ENCODE assay signal across 9 cellular contexts in genomic region chr5:55821731-55822512, GRCh38. TPM values are rescaled to one million over a fixed set of nuclear protein-coding genes. Genes with fewer than 3 reads are reported as not detected.
A peak's percentile ranks its signal among the peaks of the same experiment; 100 is the strongest.
DNase-seq lines count a peak whose midpoint lies in the region; ATAC-seq lines count a peak whose summit lies in the region.
"Had no signal": no experiment of that assay in that cellular context is flagged by ENCODE, and none has a peak within 500 bp of the region (broad histone marks: within the 10 kb centered on the region; RNA-seq: fewer than 3 reads in every experiment).

No MANE protein-coding gene starts in this region.

- H3K27me3 Mint-ChIP-seq in activated T-helper 1 cell treated with anti-CD3 and anti-CD28 coated beads, Interleukin-12 subunit alpha, Interleukin-12 subunit beta, Interleukin-2, Interleukin-4 antibody, amounts not matched to agents 30 ng/mL and 10 ng/mL and 1 ng/mL, durations not matched to agents 14 hours and 24 hours and 36 hours (ENCODE audit: insufficient read depth) = peaks cover 47% of the 10 kb centered on the region
- peaks cover 4 to 30% (median 9%) of the 10 kb centered on the region in 3 donors for H3K27me3 Mint-ChIP-seq in immature natural killer cell (ENCODE audit: low read depth in 3 of 3)

- H3K4me1 Mint-ChIP-seq in activated T-helper 1 cell treated with anti-CD3 and anti-CD28 coated beads, Interleukin-12 subunit alpha, Interleukin-12 subunit beta, Interleukin-2, Interleukin-4 antibody, amounts not matched to agents 30 ng/mL and 10 ng/mL and 1 ng/mL, durations not matched to agents 14 hours and 24 hours and 36 hours (ENCODE audit: low read depth) = peaks cover 12% of the 10 kb centered on the region
- peaks cover 2 to 5% of the 10 kb centered on the region in 2 donors for H3K4me1 Mint-ChIP-seq in immature natural killer cell

- H3K36me3 Mint-ChIP-seq in activated T-helper 1 cell treated with anti-CD3 and anti-CD28 coated beads, Interleukin-12 subunit alpha, Interleukin-12 subunit beta, Interleukin-2, Interleukin-4 antibody, amounts not matched to agents 30 ng/mL and 10 ng/mL and 1 ng/mL, durations not matched to agents 14 hours and 24 hours and 36 hours (ENCODE audit: low read depth) = no peaks in the 10 kb centered on the region
- H3K36me3 Mint-ChIP-seq in immature natural killer cell = no peaks in the 10 kb centered on the region

- peak overlapping the region; percentile 39 for H3K4me3 ChIP-seq in rectal smooth muscle tissue (ENCODE audit: low read length)
- H3K4me3 ChIP-seq in HAP-1 = no peak overlapping the region

- H3K27ac ChIP-seq in rectal smooth muscle tissue (ENCODE audit: low read depth, low read length) = no peak overlapping the region

- DNase-seq in ELF-1 (ENCODE audit: low read depth, low spot score) (peak; percentile 39), germinal center (ENCODE audit: low spot score) (peak; percentile 3), HAP-1 (ENCODE audit: low spot score in 2 of 2) (no peak), immature natural killer cell (no peak)
- peak; percentile 4 for DNase-seq in activated T-helper 1 cell treated with anti-CD3 and anti-CD28 coated beads, Interleukin-12 subunit alpha, Interleukin-12 subunit beta, Interleukin-2, Interleukin-4 antibody, amounts not matched to agents 30 ng/mL and 10 ng/mL and 1 ng/mL, durations not matched to agents 14 hours and 24 hours and 36 hours (ENCODE audit: low spot score)
- DNase-seq in activated CD8-positive, alpha-beta memory T cell treated with anti-CD3 and anti-CD28 coated beads, Interleukin-2, amount 50 U/mL, for 48 hours = no peak
- DNase-seq: NCI-H1105 treated with DMSO at 0.1 percent for 48 hours had no signal

- H3K4me3 Mint-ChIP-seq in activated T-helper 1 cell treated with anti-CD3 and anti-CD28 coated beads, Interleukin-12 subunit alpha, Interleukin-12 subunit beta, Interleukin-2, Interleukin-4 antibody, amounts not matched to agents 30 ng/mL and 10 ng/mL and 1 ng/mL, durations not matched to agents 14 hours and 24 hours and 36 hours = peak overlapping the region; percentile 31
- peak overlapping the region in 2 of 5 donors; percentile 8 to 41 for H3K4me3 Mint-ChIP-seq in immature natural killer cell

- H3K9me3 ChIP-seq in HAP-1 = no peaks in the 10 kb centered on the region

- no peaks in the 10 kb centered on the region for H3K9me3 Mint-ChIP-seq in activated T-helper 1 cell treated with anti-CD3 and anti-CD28 coated beads, Interleukin-12 subunit alpha, Interleukin-12 subunit beta, Interleukin-2, Interleukin-4 antibody, amounts not matched to agents 30 ng/mL and 10 ng/mL and 1 ng/mL, durations not matched to agents 14 hours and 24 hours and 36 hours
- H3K9me3 Mint-ChIP-seq in immature natural killer cell = peaks cover 0 to 3% (median 0%) of the 10 kb centered on the region in 6 donors

- H3K36me3 ChIP-seq in rectal smooth muscle tissue (ENCODE audit: control insufficient read depth, insufficient read depth, low read length) (no peaks in the 10 kb centered on the region), HAP-1 (replicated peaks) (no peaks in the 10 kb centered on the region)

- ATAC-seq in GM18520 (IDR thresholded peaks at IDR 0.05; ENCODE audit: unreplicated experiment) = no peak

- no peak overlapping the region for H3K27ac Mint-ChIP-seq in activated T-helper 1 cell treated with anti-CD3 and anti-CD28 coated beads, Interleukin-12 subunit alpha, Interleukin-12 subunit beta, Interleukin-2, Interleukin-4 antibody, amounts not matched to agents 30 ng/mL and 10 ng/mL and 1 ng/mL, durations not matched to agents 14 hours and 24 hours and 36 hours
- no peak overlapping the region for H3K27ac Mint-ChIP-seq in immature natural killer cell

- H3K9ac ChIP-seq in rectal smooth muscle tissue (ENCODE audit: low read length) = no peak overlapping the region

- intact Hi-C loops in activated T-helper 1 cell treated with anti-CD3 and anti-CD28 coated beads, Interleukin-12 subunit alpha, Interleukin-12 subunit beta, Interleukin-2, Interleukin-4 antibody, amounts not matched to agents 30 ng/mL and 10 ng/mL and 1 ng/mL, durations not matched to agents 14 hours and 24 hours and 36 hours (cut with micrococcal nuclease) = no loop called here

- in situ Hi-C loops in HAP-1 (cut with MboI; ENCODE audit: low sequenced_read_pairs) = no loop called here

- H3K27me3 ChIP-seq in rectal smooth muscle tissue (ENCODE audit: control insufficient read depth, insufficient read depth, low read length) (peaks cover 6% of the 10 kb centered on the region), HAP-1 (ENCODE audit: low read depth) (no peaks in the 10 kb centered on the region; the same call in 1 of the 2 replicates)

- H3K4me1 ChIP-seq in rectal smooth muscle tissue (ENCODE audit: control insufficient read depth, insufficient read depth, low read length) (no peaks in the 10 kb centered on the region), HAP-1 (no peaks in the 10 kb centered on the region)

RNA-seq across cellular contexts. Expression of gene IL31RA, which starts 29.2 kb away (rescaled TPM):
- total RNA-seq in activated T-helper 1 cell treated with anti-CD3 and anti-CD28 coated beads, Interleukin-12 subunit alpha, Interleukin-12 subunit beta, Interleukin-2, Interleukin-4 antibody, amounts not matched to agents 30 ng/mL and 10 ng/mL and 1 ng/mL, durations not matched to agents 14 hours and 24 hours and 36 hours = 0.44 and 0.80 TPM in 2 replicates
- not detected for polyA plus RNA-seq in immature natural killer cell

Comparison
In these comparisons a context has a peak if more than half of its experiments do, and no peak if none do; other contexts are left out.
1. DNase-seq: peak in ELF-1 (single experiment), activated T-helper 1 cell treated with anti-CD3 and anti-CD28 coated beads, Interleukin-12 subunit alpha, Interleukin-12 subunit beta, Interleukin-2, Interleukin-4 antibody, amounts not matched to agents 30 ng/mL and 10 ng/mL and 1 ng/mL, durations not matched to agents 14 hours and 24 hours and 36 hours (single experiment) and germinal center (single experiment); none in HAP-1 (0 of 2), activated CD8-positive, alpha-beta memory T cell treated with anti-CD3 and anti-CD28 coated beads, Interleukin-2, amount 50 U/mL, for 48 hours (single experiment) and immature natural killer cell (0 of 3).